ENCODE assay signal across 20 cellular contexts in genomic region chr17:51848451-51848850, GRCh38.
DNase-seq lines count a peak whose midpoint lies in the region; ATAC-seq and TF ChIP-seq lines count a peak whose summit lies in the region.
"Had no signal": no experiment of that assay in that cellular context is flagged by ENCODE, and none has a peak within 500 bp of the region (broad histone marks: within the 10 kb centered on the region; RNA-seq: fewer than 3 reads in every experiment).

No MANE protein-coding gene starts in this region.

- CTCF ChIA-PET in PC-3 (lab: Charles Lee) = no interaction called here

- DNase-seq in ELR (ENCODE audit: low read depth) = peak; percentile 27
- DNase-seq in PC-3 = peak; percentile 96
- DNase-seq in astrocyte of the hippocampus (ENCODE audit: low read depth, low spot score) = peak; percentile 36
- DNase-seq in kidney tubule cell (ENCODE audit: low spot score) = peak; percentile 75
- no peak for DNase-seq in NCI-H1694 (lab: John Stamatoyannopoulos, UW)
- no peak for DNase-seq in activated CD8-positive, alpha-beta memory T cell treated with anti-CD3 and anti-CD28 coated beads, Interleukin-2, amount 50 U/mL, for 4 hours
- DNase-seq: COR-L47; MG63; NCI-H1092; NCI-H2107; NCI-H226; NCI-H524 treated with DMSO at 0.1 percent for 48 hours; NK-92 treated with Interleukin-12 subunit alpha and Interleukin-12 subunit beta, amount 100 ng/mL, for 24 hours; T-cell had no signal

- H3K4me3 ChIP-seq in PC-3 (ENCODE audit: low read length) = no peak overlapping the region
- H3K4me3 ChIP-seq: MG63 had no signal

- ATAC-seq in PC-3 (peak; percentile 62), HG03565 (IDR thresholded peaks at IDR 0.05; ENCODE audit: unreplicated experiment) (no peak), HG02938 (IDR thresholded peaks at IDR 0.05; ENCODE audit: unreplicated experiment) (no peak)
- ATAC-seq: HCT116, HepG2, T-cell had no signal

- H3K4me2 ChIP-seq in PC-3 (ENCODE audit: low read length) = peak overlapping the region; percentile 43
- H3K4me2 ChIP-seq: KMS-11 had no signal

- no peaks in the 10 kb centered on the region for H3K9me2 ChIP-seq in PC-3 (replicated peaks; ENCODE audit: low read length)

- H3F3A ChIP-seq in PC-3 (ENCODE audit: low read length, unreplicated experiment) = no peaks in the 10 kb centered on the region

- no peak overlapping the region for H2AFZ ChIP-seq in PC-3 (ENCODE audit: low read length)

- H3K27ac ChIP-seq in PC-3 (ENCODE audit: low read length) = peak overlapping the region; percentile 92
- H3K27ac ChIP-seq: C4-2B, KMS-11 had no signal

- no peaks in the 10 kb centered on the region for H3K9me3 ChIP-seq in PC-3 (ENCODE audit: low read length)
- H3K9me3 ChIP-seq: MG63 had no signal

- intact Hi-C loops in PC-3 (cut with micrococcal nuclease) = no loop called here

- H4K20me1 ChIP-seq in PC-3 (ENCODE audit: low read length) = no peaks in the 10 kb centered on the region

- H3K36me3 ChIP-seq in PC-3 (ENCODE audit: low read depth, low read length) = no peaks in the 10 kb centered on the region
- H3K36me3 ChIP-seq: MG63 had no signal

- peak overlapping the region; percentile 57 for H3K9ac ChIP-seq in PC-3 (ENCODE audit: low read length)
- H3K9ac ChIP-seq: KMS-11 had no signal

- BruUV-seq in PC-3 (replicated peaks; lab: Mats Ljungman, UMichigan) = no TSS peak

- no peaks in the 10 kb centered on the region for H3K27me3 ChIP-seq in PC-3 (ENCODE audit: low read length)

- TF ChIP-seq CTCF in PC-3 (conservative IDR thresholded peaks at IDR 0.05; ENCODE audit: low read depth, low read length) = no peak

- peaks cover 25% of the 10 kb centered on the region for H3K4me1 ChIP-seq in PC-3 (ENCODE audit: insufficient read depth, low read length)

- H3K79me2 ChIP-seq in PC-3 (ENCODE audit: low read length) = no peaks in the 10 kb centered on the region

- POLR2A ChIA-PET in PC-3 (lab: Charles Lee; ENCODE audit: unreplicated experiment) = no interaction called here

Comparison
In these comparisons a context has a peak if more than half of its experiments do, and no peak if none do; other contexts are left out.
1. DNase-seq: peak in ELR (single experiment), PC-3 (single experiment), astrocyte of the hippocampus (single experiment) and kidney tubule cell (single experiment); none in NCI-H1694 (single experiment) and activated CD8-positive, alpha-beta memory T cell treated with anti-CD3 and anti-CD28 coated beads, Interleukin-2, amount 50 U/mL, for 4 hours (single experiment).